Comparison of ENCODE assay signal across 8 cellular contexts in genomic region chr7:2247141-2247985, GRCh38. TPM values are rescaled to one million over a fixed set of nuclear protein-coding genes. Genes with fewer than 3 reads are reported as not detected.
DNase-seq lines count a peak whose midpoint lies in the region; ATAC-seq and TF ChIP-seq lines count a peak whose summit lies in the region.

No MANE protein-coding gene starts in this region.

- CTCF ChIA-PET in activated B cell treated with CpG ODN at 0.5 μM for 24 hours (lab: Charles Lee) = interaction anchor here (1.7 to 2.9 kb wide), 3 partner anchors 10 to 101 kb away, joined by 4 to 16 read pairs (median 8); no protein-coding TSS in a partner anchor

- H3K9me3 Mint-ChIP-seq in activated B cell treated with CpG ODN at 0.5 μM for 24 hours (no peaks in the 10 kb centered on the region), glutamatergic neuron (ENCODE audit: unreplicated experiment) (peaks cover 3% of the 10 kb centered on the region)

- H3K27ac Mint-ChIP-seq in activated B cell treated with CpG ODN at 0.5 μM for 24 hours (no peak overlapping the region), glutamatergic neuron (ENCODE audit: unreplicated experiment) (no peak overlapping the region)

- POLR2A ChIA-PET in activated B cell treated with CpG ODN at 0.5 μM for 24 hours (lab: Charles Lee) = interaction anchor here (1.3 to 1.9 kb wide), 3 partner anchors 10 to 100 kb away, joined by 3 to 10 read pairs (median 5); no protein-coding TSS in a partner anchor

- TF ChIP-seq CTCF in cardiac muscle cell (IDR thresholded peaks at IDR 0.05; ENCODE audit: low read depth, low read length) (peak; percentile 83), activated B cell treated with CpG ODN at 0.5 μM for 24 hours (IDR thresholded peaks at IDR 0.05) (peak; percentile 43), glutamatergic neuron (IDR thresholded peaks at IDR 0.05; ENCODE audit: partially characterized antibody, unreplicated experiment) (peak; percentile 79)

- intact Hi-C loops in cardiac septum (cut with DNase I) = loop anchor here (5.0 kb wide), 1 partner anchor 105 kb away; the partner anchor contains the start of gene EIF3B
- intact Hi-C loops in activated B cell treated with CpG ODN at 0.5 μM for 24 hours (cut with micrococcal nuclease) = loop anchor here (1.0 kb wide), 1 partner anchor 101 kb away; no protein-coding TSS in a partner anchor

- peak; percentile 42 for ATAC-seq in activated B cell treated with CpG ODN at 0.5 μM for 24 hours (ENCODE audit: low read depth)
- ATAC-seq in stimulated activated naive CD8-positive, alpha-beta T cell treated with anti-CD3 and anti-CD28 coated beads, Interleukin-15, Interleukin-2, amounts not matched to agents 100 U/mL and 50 U/mL, for 24 hours = no peak
- ATAC-seq in HG02938 (IDR thresholded peaks at IDR 0.05; ENCODE audit: unreplicated experiment) = no peak
- ATAC-seq in GM18870 (IDR thresholded peaks at IDR 0.05; ENCODE audit: unreplicated experiment) = no peak

- H3K27ac ChIP-seq in cardiac muscle cell = no peak overlapping the region

- H3K4me1 ChIP-seq in cardiac muscle cell (ENCODE audit: low read depth) = no peaks in the 10 kb centered on the region

- H3K4me1 Mint-ChIP-seq in activated B cell treated with CpG ODN at 0.5 μM for 24 hours (peaks cover 60% of the 10 kb centered on the region), glutamatergic neuron (ENCODE audit: low read depth, unreplicated experiment) (peaks cover 3% of the 10 kb centered on the region)

- no peaks in the 10 kb centered on the region for H3K9me3 ChIP-seq in cardiac muscle cell (ENCODE audit: low read depth)

- peak; percentile 47 to 51 for DNase-seq in cardiac muscle cell (ENCODE audit: low read depth in 1 of 2, low spot score in 1 of 2)
- no peak for DNase-seq in cardiac septum (ENCODE audit: low spot score)
- DNase-seq in activated B cell treated with CpG ODN at 0.5 μM for 24 hours = peak; percentile 58
- DNase-seq in glutamatergic neuron = peak; percentile 79
- DNase-seq in stimulated activated naive CD8-positive, alpha-beta T cell treated with anti-CD3 and anti-CD28 coated beads, Interleukin-15, Interleukin-2, amounts not matched to agents 100 U/mL and 50 U/mL, for 24 hours = peak; percentile 63
- no peak for DNase-seq in GOT3 (lab: John Stamatoyannopoulos, UW)

- H3K27me3 Mint-ChIP-seq in activated B cell treated with CpG ODN at 0.5 μM for 24 hours = no peaks in the 10 kb centered on the region
- no peaks in the 10 kb centered on the region for H3K27me3 Mint-ChIP-seq in glutamatergic neuron (ENCODE audit: unreplicated experiment)

- H3K36me3 Mint-ChIP-seq in activated B cell treated with CpG ODN at 0.5 μM for 24 hours (ENCODE audit: low read depth) (peaks cover 22% of the 10 kb centered on the region), glutamatergic neuron (ENCODE audit: unreplicated experiment) (no peaks in the 10 kb centered on the region)

- no peak overlapping the region for H3K4me3 ChIP-seq in cardiac muscle cell

- H3K36me3 ChIP-seq in cardiac muscle cell = no peaks in the 10 kb centered on the region

- H3K27me3 ChIP-seq in cardiac muscle cell = no peaks in the 10 kb centered on the region

- no peak overlapping the region for H3K4me3 Mint-ChIP-seq in activated B cell treated with CpG ODN at 0.5 μM for 24 hours
- no peak overlapping the region for H3K4me3 Mint-ChIP-seq in glutamatergic neuron (ENCODE audit: unreplicated experiment)

RNA-seq across cellular contexts. Expression of gene NUDT1, which starts 5.3 kb away (rescaled TPM):
- total RNA-seq in cardiac muscle cell (16.2 and 33.0 TPM in 2 replicates), cardiac septum (9.6 TPM), activated B cell treated with CpG ODN at 0.5 μM for 24 hours (38.0 and 42.6 TPM in 2 replicates), glutamatergic neuron (ENCODE audit: unreplicated experiment) (19.5 TPM)
- polyA plus RNA-seq in cardiac muscle cell = 33.8 and 37.5 TPM in 2 replicates

RNA-seq across cellular contexts. Expression of gene MRM2, which starts 5.4 kb away (rescaled TPM):
- total RNA-seq in cardiac muscle cell = 22.6 and 24.2 TPM in 2 replicates
- polyA plus RNA-seq in cardiac muscle cell = 35.6 and 53.5 TPM in 2 replicates
- 15.6 TPM for total RNA-seq in cardiac septum
- 35.3 and 36.5 TPM in 2 replicates for total RNA-seq in activated B cell treated with CpG ODN at 0.5 μM for 24 hours
- 28.1 TPM for total RNA-seq in glutamatergic neuron (ENCODE audit: unreplicated experiment)

RNA-seq across cellular contexts. Expression of gene MAD1L1, which starts 14.6 kb away (rescaled TPM):
- 56.2 and 70.6 TPM in 2 replicates for total RNA-seq in cardiac muscle cell
- polyA plus RNA-seq in cardiac muscle cell = 38.3 and 47.0 TPM in 2 replicates
- 13.5 TPM for total RNA-seq in cardiac septum
- total RNA-seq in activated B cell treated with CpG ODN at 0.5 μM for 24 hours = 54.6 and 65.7 TPM in 2 replicates
- 57.6 TPM for total RNA-seq in glutamatergic neuron (ENCODE audit: unreplicated experiment)

Comparison
In these comparisons a context has a peak if more than half of its experiments do, and no peak if none do; other contexts are left out.
1. DNase-seq: peak in cardiac muscle cell (2 of 2), activated B cell treated with CpG ODN at 0.5 μM for 24 hours (single experiment), glutamatergic neuron (single experiment) and stimulated activated naive CD8-positive, alpha-beta T cell treated with anti-CD3 and anti-CD28 coated beads, Interleukin-15, Interleukin-2, amounts not matched to agents 100 U/mL and 50 U/mL, for 24 hours (single experiment); none in cardiac septum (single experiment) and GOT3 (single experiment).
2. Peak in every context shown above with its lines, with median percentiles within 50 percentile points of each other: CTCF ChIP-seq.